In genomic region chr15:89462198-89462912, GRCh38 we compare ENCODE assay signal across 11 cellular contexts. TPM values are rescaled to one million over a fixed set of nuclear protein-coding genes. Genes with fewer than 3 reads are reported as not detected.
DNase-seq lines count a peak whose midpoint lies in the region; ATAC-seq and TF ChIP-seq lines count a peak whose summit lies in the region.
"Had no signal": no experiment of that assay in that cellular context is flagged by ENCODE, and none has a peak within 500 bp of the region (broad histone marks: within the 10 kb centered on the region; RNA-seq: fewer than 3 reads in every experiment).

No MANE protein-coding gene starts in this region.

- TF ChIP-seq CTCF in left lung (IDR thresholded peaks at IDR 0.05) (no peak), brain microvascular endothelial cell (IDR thresholded peaks at IDR 0.05; ENCODE audit: low read depth, low read length, missing control alignments) (no peak)

- in situ Hi-C loops in brain microvascular endothelial cell (cut with HindIII; ENCODE audit: low pct_ligation_motif_present, low sequenced_read_pairs) = no loop called here

- ATAC-seq in left lung = no peak
- ATAC-seq in GM21723 (IDR thresholded peaks at IDR 0.05; ENCODE audit: unreplicated experiment) = no peak

- H3K9me3 ChIP-seq in left lung = peaks cover 0 to 3% of the 10 kb centered on the region in 2 donors

- peaks cover 0 to 24% of the 10 kb centered on the region in 2 donors for H3K27me3 ChIP-seq in left lung
- H3K27me3 ChIP-seq in brain microvascular endothelial cell (replicated peaks) = no peaks in the 10 kb centered on the region

- H3K36me3 ChIP-seq in left lung (no peaks in the 10 kb centered on the region), brain microvascular endothelial cell (replicated peaks) (no peaks in the 10 kb centered on the region)

- intact Hi-C loops in left lung (cut with DNase I) = no loop called here

- H3K4me1 ChIP-seq in left lung = no peaks in the 10 kb centered on the region

- H3K27ac ChIP-seq in caudate nucleus (ENCODE audit: low read depth, low read length) = peak overlapping the region; percentile 4
- no peak overlapping the region for H3K27ac ChIP-seq in left lung
- no peak overlapping the region for H3K27ac ChIP-seq in brain microvascular endothelial cell

- no peak overlapping the region for H3K4me3 ChIP-seq in left lung
- H3K4me3 ChIP-seq in brain microvascular endothelial cell (ENCODE audit: low read depth, low read length) = no peak overlapping the region

- DNase-seq in NCI-H1436 (lab: John Stamatoyannopoulos, UW) (peak; percentile 28), NCI-H1436 treated with DMSO at 0.1 percent for 48 hours (lab: John Stamatoyannopoulos, UW) (no peak), NCI-H226 (peak; percentile 70), caudate nucleus (lab: John Stamatoyannopoulos, UW) (peak in 50 of 61 donors; percentile 10 to 79 (median 49)), pons (ENCODE audit: low spot score) (peak; percentile 92), left lung (no peak), brain microvascular endothelial cell (no peak)
- DNase-seq: 8988T; activated naive CD4-positive, alpha-beta T cell treated with anti-CD3 and anti-CD28 coated beads, Interleukin-2, amount 10 ng/mL, durations not matched to agents 7 days and 5 days; Kasumi-1 had no signal

RNA-seq across cellular contexts. Expression of gene RHCG, which starts 34.0 kb away (rescaled TPM):
- not detected for total RNA-seq in left lung

Comparison
In these comparisons a context has a peak if more than half of its experiments do, and no peak if none do; other contexts are left out.
1. DNase-seq: peak in NCI-H1436 (single experiment), NCI-H226 (single experiment), caudate nucleus (50 of 61) and pons (single experiment); none in NCI-H1436 treated with DMSO at 0.1 percent for 48 hours (single experiment), left lung (0 of 2) and brain microvascular endothelial cell (single experiment).